Comparison of ENCODE assay signal across 9 cellular contexts in the genomic region with DNA sequence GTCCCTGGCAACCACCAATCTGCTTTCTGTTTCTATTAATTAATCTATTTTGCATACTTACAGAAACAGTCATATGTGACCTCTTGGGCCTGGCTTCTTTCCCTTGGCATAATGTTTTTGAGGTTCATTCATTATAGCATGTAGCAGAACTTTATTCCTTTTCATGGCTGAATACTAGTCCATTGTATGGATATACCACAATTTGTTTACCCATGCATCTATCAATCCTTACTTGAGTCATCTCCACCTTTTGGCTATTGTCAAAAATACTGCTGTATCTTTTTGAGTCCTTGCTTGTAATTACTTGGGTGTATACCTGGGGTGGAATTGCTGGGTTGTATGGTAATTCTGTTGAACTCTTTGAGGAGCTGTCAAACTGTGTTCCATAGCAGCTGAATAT.
"Had no signal": no experiment of that assay in that cellular context is flagged by ENCODE, and none has a peak within 500 bp of the region (broad histone marks: within the 10 kb centered on the region; RNA-seq: fewer than 3 reads in every experiment).

No MANE protein-coding gene starts in this region.

- H3K27ac Mint-ChIP-seq: H9, IgD-negative memory B cell had no signal

- ATAC-seq: HepG2 had no signal

- H3K4me3 ChIP-seq: GM23248 had no signal

- FAIRE-seq: H54, HepG2 had no signal

- H2AFZ ChIP-seq: GM23248 had no signal

- DNase-seq: GM23248, GOT3, H9, HCEC 1CT, KG1 had no signal

- H3K9ac ChIP-seq: GM23248 had no signal

- H3K27ac ChIP-seq: GM23248, HL-60 had no signal

- H3K4me3 Mint-ChIP-seq: H9, IgD-negative memory B cell had no signal
